1 cellular context compared by ENCODE assay signal in genomic region chr2:177059313-177059712, GRCh38.
TF ChIP-seq lines count a peak whose summit lies in the region.

No MANE protein-coding gene starts in this region.

TF ChIP-seq in SK-N-SH treated with all-trans-retinoic acid at 6 μM for 48 hours, 23 proteins besides CTCF, POLR2A, EP300 and RAD21 (continued from another document):
- peak; percentile 52 for TF ChIP-seq ISL1 (CRISPR knock-in tag; IDR thresholded peaks at IDR 0.05)
